ENCODE assay signal across 24 cellular contexts in the genomic region with DNA sequence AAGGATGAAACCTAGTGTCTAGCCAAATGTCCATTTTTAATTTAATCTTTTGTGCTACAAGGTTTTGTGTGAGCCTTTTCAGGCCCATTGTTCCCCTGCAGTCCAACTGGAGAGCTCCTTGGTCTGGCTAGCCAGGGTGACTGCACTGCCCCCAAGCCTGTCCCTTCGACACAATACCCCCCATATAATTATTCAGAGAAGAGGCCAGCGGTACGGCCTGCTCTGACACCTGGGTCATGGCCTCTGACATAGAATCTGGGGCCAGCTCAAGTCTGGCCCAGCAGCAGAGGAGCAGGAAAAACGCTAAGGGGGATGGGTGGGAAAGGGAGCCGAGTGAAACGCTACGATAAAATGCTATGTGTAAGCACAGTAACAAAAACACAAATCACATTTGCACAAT.
"Had no signal": no experiment of that assay in that cellular context is flagged by ENCODE, and none has a peak within 500 bp of the region (broad histone marks: within the 10 kb centered on the region; RNA-seq: fewer than 3 reads in every experiment).

No MANE protein-coding gene starts in this region.

- H3K9me3 Mint-ChIP-seq: activated CD4-positive, alpha-beta T cell treated with anti-CD3 and anti-CD28 coated beads, Interleukin-2, amount 10 ng/mL, durations not matched to agents 24 days and 14 days; activated CD8-positive, alpha-beta T cell treated with anti-CD3 and anti-CD28 coated beads for 36 hours; activated naive CD8-positive, alpha-beta T cell treated with anti-CD3 and anti-CD28 coated beads for 36 hours; activated T-helper 17 cell treated with anti-CD3 and anti-CD28 coated beads, Interleukin-2, amount 50 U/mL, for 72 hours; naive thymus-derived CD8-positive, alpha-beta T cell had no signal

- H3K27ac ChIP-seq: left lung, tibial artery, uterus had no signal

- H3K36me3 ChIP-seq: left lung, tibial artery, uterus had no signal

- H3K27me3 Mint-ChIP-seq: naive thymus-derived CD8-positive, alpha-beta T cell had no signal

- H3K27ac Mint-ChIP-seq: activated CD4-positive, alpha-beta T cell treated with anti-CD3 and anti-CD28 coated beads, Interleukin-2, amount 10 ng/mL, durations not matched to agents 24 days and 14 days; activated CD8-positive, alpha-beta T cell treated with anti-CD3 and anti-CD28 coated beads for 36 hours; activated naive CD8-positive, alpha-beta T cell treated with anti-CD3 and anti-CD28 coated beads for 36 hours; activated T-helper 17 cell treated with anti-CD3 and anti-CD28 coated beads, Interleukin-2, amount 50 U/mL, for 72 hours; naive thymus-derived CD8-positive, alpha-beta T cell had no signal

- H3K36me3 Mint-ChIP-seq: activated naive CD8-positive, alpha-beta T cell treated with anti-CD3 and anti-CD28 coated beads for 36 hours; naive thymus-derived CD8-positive, alpha-beta T cell had no signal

- H3K4me1 Mint-ChIP-seq: activated CD4-positive, alpha-beta T cell treated with anti-CD3 and anti-CD28 coated beads, Interleukin-2, amount 10 ng/mL, durations not matched to agents 24 days and 14 days; activated naive CD8-positive, alpha-beta T cell treated with anti-CD3 and anti-CD28 coated beads for 36 hours; activated T-helper 17 cell treated with anti-CD3 and anti-CD28 coated beads, Interleukin-2, amount 50 U/mL, for 72 hours had no signal

- H3K9me3 ChIP-seq: left lung, tibial artery, uterus had no signal

- H3K27me3 ChIP-seq: left lung, tibial artery, uterus had no signal

- H3K4me3 Mint-ChIP-seq: activated CD4-positive, alpha-beta T cell treated with anti-CD3 and anti-CD28 coated beads, Interleukin-2, amount 10 ng/mL, durations not matched to agents 24 days and 14 days; activated CD8-positive, alpha-beta T cell treated with anti-CD3 and anti-CD28 coated beads for 36 hours; activated naive CD8-positive, alpha-beta T cell treated with anti-CD3 and anti-CD28 coated beads for 36 hours; activated T-helper 17 cell treated with anti-CD3 and anti-CD28 coated beads, Interleukin-2, amount 50 U/mL, for 72 hours; naive thymus-derived CD8-positive, alpha-beta T cell had no signal

- H3K4me3 ChIP-seq: left lung, tibial artery, uterus had no signal

- DNase-seq: activated CD4-positive, alpha-beta T cell treated with anti-CD3 and anti-CD28 coated beads, Interleukin-2, amount 10 ng/mL, durations not matched to agents 24 days and 14 days; activated CD8-positive, alpha-beta T cell treated with anti-CD3 and anti-CD28 coated beads for 36 hours; activated naive CD4-positive, alpha-beta T cell; activated naive CD8-positive, alpha-beta T cell treated with anti-CD3 and anti-CD28 coated beads for 36 hours; activated T-cell treated with anti-CD3 and anti-CD28 coated beads, Interleukin-2, amount 50 U/mL, for 1 hour; amniotic stem cell; dermis blood vessel endothelial cell; erythroblast; foreskin melanocyte; glutamatergic neuron; hippocampal formation; kidney; left lung; naive thymus-derived CD8-positive, alpha-beta T cell; occipital lobe; posterior cingulate gyrus; stimulated activated CD4-positive, alpha-beta T cell treated with anti-CD3 and anti-CD28 coated beads, Interleukin-12 subunit alpha, Interleukin-12 subunit beta, amount 100 ng/mL, for 4 hours; stimulated activated CD4-positive, alpha-beta T cell treated with anti-CD3 and anti-CD28 coated beads, Interleukin-1b, Interleukin-23, amount 100 ng/mL, for 48 hours; stimulated activated CD8-positive, alpha-beta memory T cell treated with anti-CD3 and anti-CD28 coated beads, Interleukin-4, amount 100 ng/mL, for 48 hours; stimulated activated naive CD4-positive, alpha-beta T cell treated with Interleukin-2 at 50 U/mL for 16 hours; T1000; tibial artery; uterus had no signal

- H3K4me1 ChIP-seq: left lung, tibial artery, uterus had no signal

- ATAC-seq: activated CD8-positive, alpha-beta T cell treated with anti-CD3 and anti-CD28 coated beads for 36 hours; activated T-helper 17 cell treated with anti-CD3 and anti-CD28 coated beads, Interleukin-2, amount 50 U/mL, for 72 hours; left lung; naive thymus-derived CD8-positive, alpha-beta T cell had no signal
